In genomic region chr16:32922578-32922977, GRCh38 we compare ENCODE assay signal across 8 cellular contexts.
A peak's percentile ranks its signal among the peaks of the same experiment; 100 is the strongest.
DNase-seq lines count a peak whose midpoint lies in the region; ATAC-seq, FAIRE-seq and TF ChIP-seq lines count a peak whose summit lies in the region.
"Not testable (repeated sequence)": the region's sequence is repeated elsewhere in the genome, so short reads cannot be mapped to it uniquely, and the experiment has no call there.

No MANE protein-coding gene starts in this region.

- H3K4me1 ChIP-seq in PC-3 (ENCODE audit: insufficient read depth, low read length); HepG2 (ENCODE audit: insufficient read depth, low read length): not testable (repeated sequence)

- not testable (repeated sequence) for H3K79me2 ChIP-seq in PC-3 (ENCODE audit: low read length); HepG2 (ENCODE audit: insufficient read depth, low read length)

- DNase-seq in DMS 273 (lab: John Stamatoyannopoulos, UW; ENCODE audit: unreplicated experiment) (peak; percentile 6), HK-2 (ENCODE audit: unreplicated experiment) (peak; percentile 1), MG63 (peak; percentile 35), NCI-H1417 (lab: John Stamatoyannopoulos, UW) (peak in 2 of 3 experiments; percentile 0 to 1), PC-3 (peak; percentile 1), SW480 (ENCODE audit: low spot score) (peak; percentile 7), HepG2 (ENCODE audit: low spot score) (peak; percentile 32)
- peak; percentile 14 for DNase-seq in activated naive CD4-positive, alpha-beta T cell treated with anti-CD3 and anti-CD28 coated beads for 36 hours

- intact Hi-C loops in PC-3 (cut with micrococcal nuclease); activated naive CD4-positive, alpha-beta T cell treated with anti-CD3 and anti-CD28 coated beads for 36 hours (cut with micrococcal nuclease); HepG2 (cut with micrococcal nuclease; ENCODE audit: unreplicated experiment): not testable (repeated sequence)

- WGBS in HepG2 (ENCODE audit: low lambda C conversion rate), result 0% methylated on average over 1 of the region's 9 CpGs

- not testable (repeated sequence) for H3K9ac ChIP-seq in PC-3 (ENCODE audit: low read length); HepG2 (ENCODE audit: insufficient read depth, low read depth, low read length)

- H3K9me3 Mint-ChIP-seq in activated naive CD4-positive, alpha-beta T cell treated with anti-CD3 and anti-CD28 coated beads for 36 hours, result not testable (repeated sequence)

- not testable (repeated sequence) for H3K27ac ChIP-seq in PC-3 (ENCODE audit: low read length); HepG2 (ENCODE audit: extremely low read length, insufficient read depth, low read length)

- in situ Hi-C loops in HepG2 (cut with HindIII; ENCODE audit: extremely low pct_ligation_motif_present, low pct_unique_long_range_greater_than_20kb), result not testable (repeated sequence)

- not testable (repeated sequence) for H3K36me3 ChIP-seq in MG63; PC-3 (ENCODE audit: low read depth, low read length); HepG2 (replicated peaks in 1 of 2; ENCODE audit: control insufficient read depth in 1 of 2, insufficient read depth in 2 of 2, low read length in 2 of 2)

- CTCF ChIA-PET in PC-3 (lab: Charles Lee); activated naive CD4-positive, alpha-beta T cell treated with anti-CD3 and anti-CD28 coated beads for 36 hours (lab: Charles Lee); HepG2 (lab: Yijun Ruan, JAX; ENCODE audit: low intra/inter-chr PET ratio, low total read pairs): not testable (repeated sequence)

- not testable (repeated sequence) for BruUV-seq in PC-3 (replicated peaks; lab: Mats Ljungman, UMichigan); HepG2 (replicated peaks; lab: Mats Ljungman, UMichigan)

- H3K4me3 Mint-ChIP-seq in activated naive CD4-positive, alpha-beta T cell treated with anti-CD3 and anti-CD28 coated beads for 36 hours, result not testable (repeated sequence)

- not testable (repeated sequence) for H2AFZ ChIP-seq in PC-3 (ENCODE audit: low read length); HepG2 (ENCODE audit: low read length)

- 0 out of 2 replicates have a peak, but pooled peaks have one; percentile 19 for TF ChIP-seq RAD21 in HepG2 (CRISPR knock-in tag; IDR thresholded peaks at IDR 0.05)

- not testable (repeated sequence) for H4K20me1 ChIP-seq in PC-3 (ENCODE audit: low read length); HepG2 (ENCODE audit: insufficient read depth, low read length)

- H3K27ac Mint-ChIP-seq in activated naive CD4-positive, alpha-beta T cell treated with anti-CD3 and anti-CD28 coated beads for 36 hours, result not testable (repeated sequence)

- H3K36me3 Mint-ChIP-seq in activated naive CD4-positive, alpha-beta T cell treated with anti-CD3 and anti-CD28 coated beads for 36 hours (ENCODE audit: low read depth), result not testable (repeated sequence)

- ATAC-seq in PC-3, HepG2: not testable (repeated sequence)

- POLR2A ChIA-PET in PC-3 (lab: Charles Lee; ENCODE audit: unreplicated experiment); HepG2 (lab: Yijun Ruan, JAX): not testable (repeated sequence)

- H3K9me2 ChIP-seq in PC-3 (replicated peaks; ENCODE audit: low read length), result not testable (repeated sequence)

- H3K4me1 Mint-ChIP-seq in activated naive CD4-positive, alpha-beta T cell treated with anti-CD3 and anti-CD28 coated beads for 36 hours (ENCODE audit: low read depth), result not testable (repeated sequence)

- not testable (repeated sequence) for H3K27me3 Mint-ChIP-seq in activated naive CD4-positive, alpha-beta T cell treated with anti-CD3 and anti-CD28 coated beads for 36 hours (ENCODE audit: low read depth)

- H3K4me2 ChIP-seq in PC-3 (ENCODE audit: low read length); HepG2 (ENCODE audit: low read depth, low read length): not testable (repeated sequence)

- FAIRE-seq in HepG2 (lab: Jason Lieb, UNC), result not testable (repeated sequence)

- not testable (repeated sequence) for TF ChIP-seq POLR2A in HepG2 (IDR thresholded peaks at IDR 0.05; ENCODE audit: insufficient read depth in 1 of 2, low read depth in 2 of 2, low read length in 2 of 2)

- not testable (repeated sequence) for H3F3A ChIP-seq in PC-3 (ENCODE audit: low read length, unreplicated experiment)

- not testable (repeated sequence) for H3K27me3 ChIP-seq in MG63; PC-3 (ENCODE audit: low read length); HepG2 (ENCODE audit: control insufficient read depth in 1 of 2, insufficient read depth in 2 of 2, low read length in 2 of 2)

- not testable (repeated sequence) for H3K9me3 ChIP-seq in MG63; PC-3 (ENCODE audit: low read length); HepG2 (ENCODE audit: low read length)

- not testable (repeated sequence) for TF ChIP-seq EP300 in HepG2 (IDR thresholded peaks at IDR 0.05; ENCODE audit: low read depth in 2 of 2, low read length in 2 of 2); HepG2 (CRISPR knock-in tag; IDR thresholded peaks at IDR 0.05; ENCODE audit: borderline replicate concordance)

- not testable (repeated sequence) for TF ChIP-seq CTCF in PC-3 (conservative IDR thresholded peaks at IDR 0.05; ENCODE audit: low read depth, low read length)
- peak; percentile 58 for TF ChIP-seq CTCF in HepG2 (CRISPR knock-in tag; IDR thresholded peaks at IDR 0.05)

- not testable (repeated sequence) for H3K4me3 ChIP-seq in MG63; PC-3 (ENCODE audit: low read length); HepG2 (replicated peaks in 1 of 3; ENCODE audit: insufficient read depth in 1 of 3, low read depth in 2 of 3, low read length in 3 of 3)

TF ChIP-seq in HepG2, 621 proteins besides CTCF, POLR2A, EP300 and RAD21:
- peak; percentile 52 for TF ChIP-seq STAG1 (CRISPR knock-in tag; IDR thresholded peaks at IDR 0.05)
- TF ChIP-seq TFDP1 (CRISPR knock-in tag; IDR thresholded peaks at IDR 0.05; ENCODE audit: borderline replicate concordance), result peak; percentile 25; the same call in 1 of the 2 replicates
